Comparison of ENCODE assay signal across 11 cellular contexts in the genomic region with DNA sequence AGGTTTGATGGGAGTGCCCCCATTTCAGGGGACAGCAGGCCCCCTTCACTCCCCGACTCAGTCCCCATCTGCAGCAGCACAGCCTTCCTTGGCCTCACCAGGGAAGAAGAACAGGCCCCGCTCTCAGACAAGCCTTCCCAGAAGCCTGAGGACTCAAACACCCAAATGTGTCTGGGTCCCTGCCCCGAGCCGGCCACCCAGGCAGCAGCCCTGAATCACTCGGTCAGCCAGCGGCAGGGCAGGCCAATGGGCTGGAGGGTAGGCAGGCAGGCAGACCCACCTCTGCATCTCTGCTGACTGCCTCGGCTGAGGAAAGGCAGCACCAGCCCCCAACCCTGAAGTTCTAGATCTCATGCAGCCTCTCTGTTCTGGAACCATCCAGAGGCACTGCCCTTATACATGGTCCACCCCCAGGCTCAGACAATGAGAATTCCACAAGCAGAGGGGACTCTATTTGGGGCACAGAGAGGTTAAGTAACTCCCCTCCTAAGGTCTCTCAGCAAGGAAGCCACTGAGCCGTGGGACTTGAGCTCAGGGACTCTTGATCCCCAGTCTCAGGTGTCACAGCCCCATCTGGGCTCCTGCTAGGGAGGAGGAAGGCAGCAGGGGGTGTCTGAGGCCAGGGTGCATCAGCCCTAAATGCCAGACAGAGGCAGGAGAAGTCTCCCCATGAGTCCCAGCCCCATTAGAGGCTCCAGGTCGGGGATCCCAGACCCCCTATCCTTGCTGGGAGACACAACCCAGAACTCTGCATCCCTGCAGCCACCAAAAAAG. TPM values are rescaled to one million over a fixed set of nuclear protein-coding genes. Genes with fewer than 3 reads are reported as not detected.
DNase-seq lines count a peak whose midpoint lies in the region; ATAC-seq, FAIRE-seq and TF ChIP-seq lines count a peak whose summit lies in the region.
"Had no signal": no experiment of that assay in that cellular context is flagged by ENCODE, and none has a peak within 500 bp of the region (broad histone marks: within the 10 kb centered on the region; RNA-seq: fewer than 3 reads in every experiment).

No MANE protein-coding gene starts in this region.

- peak overlapping the region; percentile 69 to 86 (median 76) for H3K4me3 Mint-ChIP-seq in CD4-positive, alpha-beta memory T cell

- peaks cover 13 to 75% (median 41%) of the 10 kb centered on the region in 4 donors for H3K4me1 Mint-ChIP-seq in CD4-positive, alpha-beta memory T cell

- H3K27me3 Mint-ChIP-seq in CD4-positive, alpha-beta memory T cell: peaks cover 0 to 2% of the 10 kb centered on the region in 2 donors

- no peaks in the 10 kb centered on the region for H3K9me3 ChIP-seq in CD4-positive, alpha-beta memory T cell (ENCODE audit: control insufficient read depth in 1 of 2, low read length in 2 of 2)
- no peaks in the 10 kb centered on the region for H3K9me3 ChIP-seq in WERI-Rb-1 (ENCODE audit: severe bottlenecking)
- no peaks in the 10 kb centered on the region for H3K9me3 ChIP-seq in HAP-1
- H3K9me3 ChIP-seq in A673 (ENCODE audit: low read depth, low read length, poor library complexity, severe bottlenecking): no peaks in the 10 kb centered on the region

- H3K27me3 ChIP-seq in CD4-positive, alpha-beta memory T cell (ENCODE audit: insufficient read depth, low read length): no peaks in the 10 kb centered on the region
- H3K27me3 ChIP-seq in WERI-Rb-1 (ENCODE audit: insufficient read depth, low read depth, severe bottlenecking) (no peaks in the 10 kb centered on the region), HAP-1 (ENCODE audit: low read depth) (no peaks in the 10 kb centered on the region), A673 (replicated peaks; ENCODE audit: insufficient read depth, low read depth, low read length, poor library complexity) (no peaks in the 10 kb centered on the region)

- in situ Hi-C loops in HAP-1 (cut with MboI; ENCODE audit: low sequenced_read_pairs): no loop called here

- POLR2A ChIA-PET in CD4-positive, alpha-beta memory T cell (lab: Charles Lee; ENCODE audit: partially characterized antibody): interaction anchor here (0.9 to 6.2 kb wide), 14 partner anchors 8 to 74 kb away, joined by 3 to 98 read pairs (median 12); a partner anchor contains a TSS
- POLR2A ChIA-PET in A673 (lab: Charles Lee; ENCODE audit: low non-redundant PET): no interaction called here

- no peaks in the 10 kb centered on the region for H3K9me3 Mint-ChIP-seq in CD4-positive, alpha-beta memory T cell

- peaks cover 45% of the 10 kb centered on the region for H3K4me1 ChIP-seq in CD4-positive, alpha-beta memory T cell (ENCODE audit: insufficient read depth, low read length)
- no peaks in the 10 kb centered on the region for H3K4me1 ChIP-seq in HAP-1
- H3K4me1 ChIP-seq in A673 (ENCODE audit: insufficient read depth, low read length, poor library complexity, severe bottlenecking): no peaks in the 10 kb centered on the region

- H3K27ac ChIP-seq in CD4-positive, alpha-beta memory T cell (ENCODE audit: low read depth, low read length): peak overlapping the region; percentile 69
- H3K27ac ChIP-seq in WERI-Rb-1 (peak overlapping the region; percentile 57), A673 (ENCODE audit: low read depth, low read length, poor library complexity, severe bottlenecking) (no peak overlapping the region)

- ATAC-seq in GM18511 (IDR thresholded peaks at IDR 0.05; ENCODE audit: unreplicated experiment): peak; percentile 29
- ATAC-seq in HG02571 (IDR thresholded peaks at IDR 0.05; ENCODE audit: unreplicated experiment): no peak

- CTCF ChIA-PET in CD4-positive, alpha-beta memory T cell (lab: Charles Lee; ENCODE audit: partially characterized antibody): interaction anchor here (0.6 to 11.9 kb wide), 21 partner anchors 9 to 139 kb away, joined by 3 to 155 read pairs (median 7); a partner anchor contains a TSS
- CTCF ChIA-PET in A673 (lab: Charles Lee): no interaction called here

- no peaks in the 10 kb centered on the region for H3K36me3 ChIP-seq in CD4-positive, alpha-beta memory T cell (ENCODE audit: insufficient read depth, low read length)
- H3K36me3 ChIP-seq in WERI-Rb-1 (no peaks in the 10 kb centered on the region), HAP-1 (replicated peaks) (no peaks in the 10 kb centered on the region), A673 (ENCODE audit: insufficient read depth, low read length, poor library complexity, severe bottlenecking) (no peaks in the 10 kb centered on the region)

- H3K27ac Mint-ChIP-seq in CD4-positive, alpha-beta memory T cell: peak overlapping the region; percentile 70 to 96 (median 86)

- H3K36me3 Mint-ChIP-seq in CD4-positive, alpha-beta memory T cell: peaks cover 0 to 4% of the 10 kb centered on the region in 2 donors

- TF ChIP-seq CTCF in WERI-Rb-1 (IDR thresholded peaks at IDR 0.05; ENCODE audit: low read depth, low read length) (peak; percentile 18; the same call in 1 of the 2 replicates), D721Med (IDR thresholded peaks at IDR 0.05; ENCODE audit: insufficient read depth, missing control alignments) (no peak), A673 (conservative IDR thresholded peaks at IDR 0.05; ENCODE audit: low read depth, low read length) (no peak)

- FAIRE-seq in D721Med (lab: Jason Lieb, UNC): no peak
- FAIRE-seq: islet of Langerhans had no signal

- H3K4me3 ChIP-seq in CD4-positive, alpha-beta memory T cell (ENCODE audit: low read length in 2 of 2): no peak overlapping the region
- no peak overlapping the region for H3K4me3 ChIP-seq in WERI-Rb-1 (ENCODE audit: low read depth, low read length)
- no peak overlapping the region for H3K4me3 ChIP-seq in HAP-1
- no peak overlapping the region for H3K4me3 ChIP-seq in A673 (ENCODE audit: low read depth, low read length, poor library complexity, severe bottlenecking)

- DNase-seq in CD4-positive, alpha-beta memory T cell: peak; percentile 24 to 58 (median 42)
- DNase-seq in WERI-Rb-1: peak; percentile 80
- DNase-seq in germinal center (ENCODE audit: low spot score): peak; percentile 66
- no peak for DNase-seq in HAP-1 (ENCODE audit: low spot score in 2 of 2)
- no peak for DNase-seq in D721Med (ENCODE audit: insufficient read length, low spot score)
- no peak for DNase-seq in A673 (ENCODE audit: low spot score)
- DNase-seq: DMS153, Kasumi-1 had no signal

- intact Hi-C loops in CD4-positive, alpha-beta memory T cell (cut with micrococcal nuclease): loop anchor here (1.0 kb wide), 1 partner anchor 74 kb away; no protein-coding TSS in a partner anchor
- intact Hi-C loops in A673 (cut with micrococcal nuclease; ENCODE audit: unreplicated experiment): no loop called here

- BruUV-seq in A673 (replicated peaks; lab: Mats Ljungman, UMichigan): no TSS peak

RNA-seq across cellular contexts. Expression of a gene that starts 33.2 kb away (rescaled TPM):
- total RNA-seq in CD4-positive, alpha-beta memory T cell: 100 to 1,000 TPM; 105 to 112 TPM
- 10 to 100 TPM; 12.5 to 50.8 TPM for polyA plus RNA-seq in CD4-positive, alpha-beta memory T cell
- total RNA-seq in A673 (2021): 8.6 and 10.2 TPM in 2 replicates

Comparison
In these comparisons a context has a peak if more than half of its experiments do, and no peak if none do; other contexts are left out.
1. DNase-seq: peak in CD4-positive, alpha-beta memory T cell (5 of 5), WERI-Rb-1 (single experiment) and germinal center (single experiment); none in HAP-1 (0 of 2), D721Med (single experiment) and A673 (single experiment).